Comparison of ENCODE assay signal across 10 cellular contexts in genomic region chr11:128473631-128474030, GRCh38.
DNase-seq lines count a peak whose midpoint lies in the region; ATAC-seq and TF ChIP-seq lines count a peak whose summit lies in the region.
"Had no signal": no experiment of that assay in that cellular context is flagged by ENCODE, and none has a peak within 500 bp of the region (broad histone marks: within the 10 kb centered on the region; RNA-seq: fewer than 3 reads in every experiment).

No MANE protein-coding gene starts in this region.

- 57 to 63% methylated on average over 4 of the region's 4 CpGs for WGBS in heart right ventricle, 2 donors
- 68% methylated on average over 4 of the region's 4 CpGs for WGBS in urinary bladder

- DNase-seq in heart right ventricle, result no peak
- DNase-seq in Right ventricle myocardium superior, result no peak
- peak; percentile 72 for DNase-seq in SHP77 (lab: John Stamatoyannopoulos, UW)
- no peak for DNase-seq in foreskin keratinocyte
- no peak for DNase-seq in SIG-M5 treated with dmso at 0.1 percent for 504 hours (lab: John Stamatoyannopoulos, UW; ENCODE audit: unreplicated experiment)
- DNase-seq in uterus, result no peak
- DNase-seq: NCI-H1417 treated with DMSO at 0.1 percent for 48 hours; stimulated activated CD4-positive, alpha-beta T cell treated with anti-CD3 and anti-CD28 coated beads, Interleukin-4, amount 100 ng/mL, for 1 hour had no signal

- H3K36me3 ChIP-seq in heart right ventricle (peaks cover 0 to 91% (median 17%) of the 10 kb centered on the region in 9 donors), urinary bladder (ENCODE audit: insufficient read depth) (no peaks in the 10 kb centered on the region), uterus (no peaks in the 10 kb centered on the region)

- H3K9me3 ChIP-seq in heart right ventricle (no peaks in the 10 kb centered on the region), uterus (no peaks in the 10 kb centered on the region)

- TF ChIP-seq CTCF in heart right ventricle (IDR thresholded peaks at IDR 0.05) (no peak), foreskin keratinocyte (conservative IDR thresholded peaks at IDR 0.05) (no peak), uterus (IDR thresholded peaks at IDR 0.05) (no peak)

- peaks cover 23 to 100% (median 93%) of the 10 kb centered on the region in 9 donors for H3K4me1 ChIP-seq in heart right ventricle
- peaks cover 19% of the 10 kb centered on the region for H3K4me1 ChIP-seq in foreskin keratinocyte
- H3K4me1 ChIP-seq in urinary bladder (ENCODE audit: insufficient read depth), result no peaks in the 10 kb centered on the region
- H3K4me1 ChIP-seq in uterus, result peaks cover 0 to 10% of the 10 kb centered on the region in 2 donors

- H3K4me3 ChIP-seq in heart right ventricle (no peak overlapping the region), urinary bladder (ENCODE audit: low read depth, low read length) (no peak overlapping the region), uterus (no peak overlapping the region)

- H3K27me3 ChIP-seq in heart right ventricle (no peaks in the 10 kb centered on the region), foreskin keratinocyte (no peaks in the 10 kb centered on the region), uterus (no peaks in the 10 kb centered on the region)

- H3K27ac ChIP-seq in heart right ventricle, result peak overlapping the region in 7 of 10 donors; percentile 48 to 79 (median 54)
- no peak overlapping the region for H3K27ac ChIP-seq in foreskin keratinocyte
- H3K27ac ChIP-seq in urinary bladder (ENCODE audit: low read depth), result peak overlapping the region; percentile 53
- peak overlapping the region in 1 of 2 donors; percentile 61 for H3K27ac ChIP-seq in uterus

- intact Hi-C loops in heart right ventricle (cut with DNase I) (loop anchor here in 4 of 10 donors (5.0 to 10.0 kb wide), 4 partner anchors 34 to 181 kb away; no protein-coding TSS in a partner anchor), Right ventricle myocardium superior (cut with DNase I) (loop anchor here (10.0 kb wide), 1 partner anchor 151 kb away; no protein-coding TSS in a partner anchor), uterus (cut with DNase I; ENCODE audit: low total_unique reads) (no loop called here)

- no peak for TF ChIP-seq POLR2A in uterus (IDR thresholded peaks at IDR 0.05)

- peak in 5 of 8 donors; percentile 21 to 60 (median 45) for ATAC-seq in heart right ventricle
- no peak for ATAC-seq in Right ventricle myocardium superior (ENCODE audit: poor library complexity)
- ATAC-seq in foreskin keratinocyte, result peak; percentile 6
- ATAC-seq in GM18517 (IDR thresholded peaks at IDR 0.05; ENCODE audit: unreplicated experiment), result no peak

Comparison
In these comparisons a context has a peak if more than half of its experiments do, and no peak if none do; other contexts are left out.
1. ATAC-seq: peak in heart right ventricle (5 of 8) and foreskin keratinocyte (single experiment); none in Right ventricle myocardium superior (single experiment) and GM18517 (single experiment).
2. DNase-seq: peak in SHP77 (2 of 2); none in heart right ventricle (0 of 2), Right ventricle myocardium superior (single experiment), foreskin keratinocyte (0 of 2), SIG-M5 treated with dmso at 0.1 percent for 504 hours (single experiment) and uterus (0 of 2).